Comparison of ENCODE assay signal across 14 cellular contexts in genomic region chr11:43953521-43953920, GRCh38. TPM values are rescaled to one million over a fixed set of nuclear protein-coding genes. Genes with fewer than 3 reads are reported as not detected.
DNase-seq lines count a peak whose midpoint lies in the region; ATAC-seq and TF ChIP-seq lines count a peak whose summit lies in the region.
"Had no signal": no experiment of that assay in that cellular context is flagged by ENCODE, and none has a peak within 500 bp of the region (broad histone marks: within the 10 kb centered on the region; RNA-seq: fewer than 3 reads in every experiment).

No MANE protein-coding gene starts in this region.

- H3K27me3 ChIP-seq in HUES48 (ENCODE audit: control insufficient read depth, insufficient read depth, low read length) (no peaks in the 10 kb centered on the region), iPS-18a (ENCODE audit: control insufficient read depth, insufficient read depth, low read length) (no peaks in the 10 kb centered on the region), left ventricle myocardium inferior (ENCODE audit: low read depth) (no peaks in the 10 kb centered on the region)
- H3K27me3 ChIP-seq: BLaER1 had no signal

- H3K27ac Mint-ChIP-seq in activated CD4-positive, alpha-beta T cell treated with anti-CD3 and anti-CD28 coated beads for 36 hours: no peak overlapping the region
- no peak overlapping the region for H3K27ac Mint-ChIP-seq in activated T-helper 17 cell treated with anti-CD3 and anti-CD28 coated beads, Interleukin-2, amount 50 U/mL, for 72 hours
- H3K27ac Mint-ChIP-seq: CD4-positive, CD25-positive, alpha-beta regulatory T cell; IgD-negative memory B cell had no signal

- H3K4me3 ChIP-seq in HUES48 (ENCODE audit: low read depth, low read length) (no peak overlapping the region), iPS-18a (ENCODE audit: low read length) (no peak overlapping the region), left ventricle myocardium inferior (no peak overlapping the region)
- H3K4me3 ChIP-seq: BLaER1, GM12878 had no signal

- H3K9me3 ChIP-seq in HUES48 (ENCODE audit: control insufficient read depth, insufficient read depth, low read length) (no peaks in the 10 kb centered on the region), iPS-18a (ENCODE audit: control insufficient read depth, low read depth, low read length) (no peaks in the 10 kb centered on the region), left ventricle myocardium inferior (replicated peaks) (no peaks in the 10 kb centered on the region)

- H3K27ac ChIP-seq in HUES48 (ENCODE audit: low read depth, low read length): peak overlapping the region; percentile 51
- peak overlapping the region; percentile 71 for H3K27ac ChIP-seq in iPS-18a (ENCODE audit: low read length)
- no peak overlapping the region for H3K27ac ChIP-seq in left ventricle myocardium inferior (replicated peaks)
- H3K27ac ChIP-seq: 22Rv1, BLaER1 had no signal

- H3K27me3 Mint-ChIP-seq in activated CD4-positive, alpha-beta T cell treated with anti-CD3 and anti-CD28 coated beads for 36 hours: peaks cover 20% of the 10 kb centered on the region
- H3K27me3 Mint-ChIP-seq in activated T-helper 17 cell treated with anti-CD3 and anti-CD28 coated beads, Interleukin-2, amount 50 U/mL, for 72 hours: peaks cover 50% of the 10 kb centered on the region

- no peak for DNase-seq in activated CD4-positive, alpha-beta T cell treated with anti-CD3 and anti-CD28 coated beads for 36 hours
- DNase-seq in activated CD4-positive, alpha-beta T cell treated with anti-CD3 and anti-CD28 coated beads, Interleukin-2, amount 50 U/mL, for 4 hours: no peak
- DNase-seq in left ventricle myocardium inferior (no peak), GM03348 (ENCODE audit: low spot score) (no peak), CD1c-positive myeloid dendritic cell (ENCODE audit: extremely low spot score) (no peak)
- DNase-seq: AML-193 had no signal

- POLR2A ChIA-PET in activated CD4-positive, alpha-beta T cell treated with anti-CD3 and anti-CD28 coated beads for 36 hours (lab: Charles Lee): no interaction called here

- H3K4me3 Mint-ChIP-seq in activated CD4-positive, alpha-beta T cell treated with anti-CD3 and anti-CD28 coated beads for 36 hours: no peak overlapping the region
- no peak overlapping the region for H3K4me3 Mint-ChIP-seq in activated T-helper 17 cell treated with anti-CD3 and anti-CD28 coated beads, Interleukin-2, amount 50 U/mL, for 72 hours
- H3K4me3 Mint-ChIP-seq: CD4-positive, CD25-positive, alpha-beta regulatory T cell; IgD-negative memory B cell had no signal

- no peaks in the 10 kb centered on the region for H3K36me3 Mint-ChIP-seq in activated CD4-positive, alpha-beta T cell treated with anti-CD3 and anti-CD28 coated beads for 36 hours (ENCODE audit: low read depth)
- no peaks in the 10 kb centered on the region for H3K36me3 Mint-ChIP-seq in activated T-helper 17 cell treated with anti-CD3 and anti-CD28 coated beads, Interleukin-2, amount 50 U/mL, for 72 hours (ENCODE audit: low read depth)
- H3K36me3 Mint-ChIP-seq: CD4-positive, CD25-positive, alpha-beta regulatory T cell had no signal

- peak; percentile 19 for ATAC-seq in activated CD4-positive, alpha-beta T cell treated with anti-CD3 and anti-CD28 coated beads for 36 hours
- peak; percentile 39 for ATAC-seq in activated T-helper 17 cell treated with anti-CD3 and anti-CD28 coated beads, Interleukin-2, amount 50 U/mL, for 72 hours (replicated peaks)
- ATAC-seq: GM12878 had no signal

- TF ChIP-seq CTCF in left ventricle myocardium inferior (IDR thresholded peaks at IDR 0.05; ENCODE audit: borderline replicate concordance): no peak

- intact Hi-C loops in activated CD4-positive, alpha-beta T cell treated with anti-CD3 and anti-CD28 coated beads for 36 hours (cut with DNase I, micrococcal nuclease): no loop called here
- intact Hi-C loops in left ventricle myocardium inferior (cut with micrococcal nuclease): no loop called here

- no peaks in the 10 kb centered on the region for H3K36me3 ChIP-seq in HUES48 (ENCODE audit: control insufficient read depth, insufficient read depth, low read length)
- no peaks in the 10 kb centered on the region for H3K36me3 ChIP-seq in iPS-18a (ENCODE audit: control insufficient read depth, low read depth, low read length)
- no peaks in the 10 kb centered on the region for H3K36me3 ChIP-seq in left ventricle myocardium inferior
- H3K36me3 ChIP-seq: BLaER1 had no signal

- CTCF ChIA-PET in activated CD4-positive, alpha-beta T cell treated with anti-CD3 and anti-CD28 coated beads for 36 hours (lab: Charles Lee): no interaction called here

- H3K4me1 Mint-ChIP-seq in activated CD4-positive, alpha-beta T cell treated with anti-CD3 and anti-CD28 coated beads for 36 hours: no peaks in the 10 kb centered on the region
- no peaks in the 10 kb centered on the region for H3K4me1 Mint-ChIP-seq in activated T-helper 17 cell treated with anti-CD3 and anti-CD28 coated beads, Interleukin-2, amount 50 U/mL, for 72 hours
- H3K4me1 Mint-ChIP-seq: CD4-positive, CD25-positive, alpha-beta regulatory T cell; IgD-negative memory B cell had no signal

- H3K9me3 Mint-ChIP-seq in activated CD4-positive, alpha-beta T cell treated with anti-CD3 and anti-CD28 coated beads for 36 hours (ENCODE audit: low read depth): no peaks in the 10 kb centered on the region
- peaks cover 3% of the 10 kb centered on the region for H3K9me3 Mint-ChIP-seq in activated T-helper 17 cell treated with anti-CD3 and anti-CD28 coated beads, Interleukin-2, amount 50 U/mL, for 72 hours
- H3K9me3 Mint-ChIP-seq: IgD-negative memory B cell had no signal

- H3K4me1 ChIP-seq in HUES48 (ENCODE audit: control insufficient read depth, insufficient read depth, low read length) (peaks cover 25% of the 10 kb centered on the region), iPS-18a (ENCODE audit: control insufficient read depth, low read depth, low read length) (peaks cover 29% of the 10 kb centered on the region), left ventricle myocardium inferior (peaks cover 3% of the 10 kb centered on the region)
- H3K4me1 ChIP-seq: BLaER1 had no signal

- H3K9ac ChIP-seq in HUES48 (ENCODE audit: low read depth, low read length): no peak overlapping the region
- H3K9ac ChIP-seq in iPS-18a (ENCODE audit: low read length): peak overlapping the region; percentile 28
- H3K9ac ChIP-seq: BLaER1 had no signal

RNA-seq across cellular contexts. Expression of gene C11orf96, which starts 11.1 kb away (rescaled TPM):
- total RNA-seq in activated CD4-positive, alpha-beta T cell treated with anti-CD3 and anti-CD28 coated beads for 36 hours: under 1 TPM; 0.42 to 0.62 TPM
- total RNA-seq in activated T-helper 17 cell treated with anti-CD3 and anti-CD28 coated beads, Interleukin-2, amount 50 U/mL, for 72 hours: under 1 TPM in 1 of 2 donors, not detected in 1; 0.26 TPM
- 20.1 TPM for total RNA-seq in left ventricle myocardium inferior

Comparison
In these comparisons a context has a peak if more than half of its experiments do, and no peak if none do; other contexts are left out.
1. RNA of gene C11orf96, which starts 11.1 kb away (total RNA-seq): 20.1 TPM in left ventricle myocardium inferior (single experiment); 0.42 to 0.62 TPM in activated CD4-positive, alpha-beta T cell treated with anti-CD3 and anti-CD28 coated beads for 36 hours and 0.26 TPM in activated T-helper 17 cell treated with anti-CD3 and anti-CD28 coated beads, Interleukin-2, amount 50 U/mL, for 72 hours; every median in the first group is over 10 times any median in the second.